ENCODE assay signal across 15 cellular contexts in genomic region chr2:152500336-152500735, GRCh38.
A peak's percentile ranks its signal among the peaks of the same experiment; 100 is the strongest.
DNase-seq lines count a peak whose midpoint lies in the region; ATAC-seq, FAIRE-seq and TF ChIP-seq lines count a peak whose summit lies in the region.
"Had no signal": no experiment of that assay in that cellular context is flagged by ENCODE, and none has a peak within 500 bp of the region (broad histone marks: within the 10 kb centered on the region; RNA-seq: fewer than 3 reads in every experiment).

No MANE protein-coding gene starts in this region.

- H3K36me3 ChIP-seq in Panc1 (ENCODE audit: control insufficient read depth, insufficient read depth, low read length) = no peaks in the 10 kb centered on the region
- H3K36me3 ChIP-seq in sigmoid colon = no peaks in the 10 kb centered on the region

- CTCF ChIA-PET in A549 (lab: Yijun Ruan, JAX) (no interaction called here), Panc1 (lab: Charles Lee) (no interaction called here)

- H3K4me3 Mint-ChIP-seq in activated naive CD8-positive, alpha-beta T cell treated with anti-CD3 and anti-CD28 coated beads, Interleukin-2, amount 50 U/mL, for 24 hours = no peak overlapping the region
- H3K4me3 Mint-ChIP-seq: activated T-helper 17 cell treated with anti-CD3 and anti-CD28 coated beads, Interleukin-2, amount 50 U/mL, for 72 hours had no signal

- TF ChIP-seq POLR2A in A549 (IDR thresholded peaks at IDR 0.05; ENCODE audit: low read length) (no peak), sigmoid colon (IDR thresholded peaks at IDR 0.05) (no peak)

- H3K27me3 Mint-ChIP-seq in activated naive CD8-positive, alpha-beta T cell treated with anti-CD3 and anti-CD28 coated beads, Interleukin-2, amount 50 U/mL, for 24 hours = peaks cover 7% of the 10 kb centered on the region

- intact Hi-C loops in Panc1 (cut with micrococcal nuclease; ENCODE audit: unreplicated experiment) = no loop called here
- intact Hi-C loops in sigmoid colon (cut with DNase I) = no loop called here

- WGBS in A549 (ENCODE audit: missing lambda C conversion rate) = 90% methylated on average over 12 of the region's 12 CpGs
- WGBS in sigmoid colon, 2 donors = 86 to 91% methylated on average over 12 of the region's 12 CpGs

- no peaks in the 10 kb centered on the region for H3K4me1 Mint-ChIP-seq in activated naive CD8-positive, alpha-beta T cell treated with anti-CD3 and anti-CD28 coated beads, Interleukin-2, amount 50 U/mL, for 24 hours
- H3K4me1 Mint-ChIP-seq: activated T-helper 17 cell treated with anti-CD3 and anti-CD28 coated beads, Interleukin-2, amount 50 U/mL, for 72 hours had no signal

- DNase-seq in A549 (ENCODE audit: low read depth in 1 of 2, low spot score in 1 of 2) = no peak
- no peak for DNase-seq in Panc1 (ENCODE audit: low read depth, low spot score)
- DNase-seq in fibroblast of the aortic adventitia (ENCODE audit: low read depth) = no peak
- no peak for DNase-seq in sigmoid colon
- no peak for DNase-seq in NCI-H1436 (lab: John Stamatoyannopoulos, UW)
- no peak for DNase-seq in activated naive CD8-positive, alpha-beta T cell treated with anti-CD3 and anti-CD28 coated beads, Interleukin-2, amount 50 U/mL, for 24 hours
- no peak for DNase-seq in kidney tubule cell (ENCODE audit: low spot score)
- no peak for DNase-seq in cortex of kidney (lab: John Stamatoyannopoulos, UW)
- DNase-seq: activated CD4-positive, alpha-beta T cell treated with anti-CD3 and anti-CD28 coated beads, Interleukin-2, amount 50 U/mL, for 1 hour; NCI-H1417 treated with DMSO at 0.1 percent for 48 hours; NCI-H526 treated with DMSO at 0.1 percent for 48 hours; retina; T-helper 9 cell had no signal

- H3K36me3 Mint-ChIP-seq in activated naive CD8-positive, alpha-beta T cell treated with anti-CD3 and anti-CD28 coated beads, Interleukin-2, amount 50 U/mL, for 24 hours (ENCODE audit: low read depth) = no peaks in the 10 kb centered on the region

- H3K4me2 ChIP-seq in A549 = 0 out of 3 replicates have a peak overlapping the region, but pooled peaks have one; percentile 31
- H3K4me2 ChIP-seq: KMS-11 had no signal

- H3K27ac Mint-ChIP-seq in activated naive CD8-positive, alpha-beta T cell treated with anti-CD3 and anti-CD28 coated beads, Interleukin-2, amount 50 U/mL, for 24 hours = no peak overlapping the region
- H3K27ac Mint-ChIP-seq: activated T-helper 17 cell treated with anti-CD3 and anti-CD28 coated beads, Interleukin-2, amount 50 U/mL, for 72 hours had no signal

- no peaks in the 10 kb centered on the region for H3K9me3 Mint-ChIP-seq in activated naive CD8-positive, alpha-beta T cell treated with anti-CD3 and anti-CD28 coated beads, Interleukin-2, amount 50 U/mL, for 24 hours
- H3K9me3 Mint-ChIP-seq: activated T-helper 17 cell treated with anti-CD3 and anti-CD28 coated beads, Interleukin-2, amount 50 U/mL, for 72 hours had no signal

- no peak for TF ChIP-seq RAD21 in A549 (conservative IDR thresholded peaks at IDR 0.05 in 1 of 2, IDR thresholded peaks at IDR 0.05 in 1 of 2)

- POLR2A ChIA-PET in A549 (lab: Yijun Ruan, JAX) (no interaction called here), Panc1 (lab: Charles Lee) (no interaction called here)

- TF ChIP-seq CTCF in A549 (IDR thresholded peaks at IDR 0.05) (no peak), Panc1 (IDR thresholded peaks at IDR 0.05) (peak; percentile 16), fibroblast of the aortic adventitia (IDR thresholded peaks at IDR 0.05; ENCODE audit: insufficient read depth, low read length) (peak; percentile 18), sigmoid colon (IDR thresholded peaks at IDR 0.05) (no peak)

- in situ Hi-C loops in Panc1 (cut with HindIII; ENCODE audit: low pct_unique_long_range_greater_than_20kb, low sequenced_read_pairs) = no loop called here

- no peak for TF ChIP-seq EP300 in A549 (IDR thresholded peaks at IDR 0.05)
- no peak for TF ChIP-seq EP300 in sigmoid colon (IDR thresholded peaks at IDR 0.05)

- H3K4me1 ChIP-seq in A549 (peaks cover 64% of the 10 kb centered on the region), Panc1 (ENCODE audit: control insufficient read depth, insufficient read depth, low read length) (peaks cover 63% of the 10 kb centered on the region), sigmoid colon (peaks cover 0 to 35% (median 22%) of the 10 kb centered on the region in 4 donors)

- no TSS peak for BruUV-seq in Panc1 (replicated peaks; lab: Mats Ljungman, UMichigan)

- H3K4me3 ChIP-seq in A549 (no peak overlapping the region), Panc1 (ENCODE audit: low read depth in 2 of 2, low read length in 2 of 2) (no peak overlapping the region), fibroblast of the aortic adventitia (ENCODE audit: low read depth, low read length) (no peak overlapping the region), sigmoid colon (no peak overlapping the region)

- ATAC-seq in A549 (no peak), Panc1 (no peak)
- no peak for ATAC-seq in activated naive CD8-positive, alpha-beta T cell treated with anti-CD3 and anti-CD28 coated beads, Interleukin-2, amount 50 U/mL, for 24 hours
- ATAC-seq: activated T-helper 17 cell treated with anti-CD3 and anti-CD28 coated beads, Interleukin-2, amount 50 U/mL, for 72 hours had no signal

- FAIRE-seq in A549 (lab: Jason Lieb, UNC) = no peak

- H3K27me3 ChIP-seq in Panc1 (ENCODE audit: control insufficient read depth, insufficient read depth, low read length) (no peaks in the 10 kb centered on the region), sigmoid colon (no peaks in the 10 kb centered on the region)

- H3K27ac ChIP-seq in A549 (peak overlapping the region; percentile 57 to 92), Panc1 (ENCODE audit: low read length) (peak overlapping the region; percentile 78), sigmoid colon (peak overlapping the region; percentile 36 to 74 (median 60))
- H3K27ac ChIP-seq: KMS-11 had no signal

- H3K9me3 ChIP-seq in A549 (peaks cover 10% of the 10 kb centered on the region; the same call in 1 of the 3 replicates), Panc1 (ENCODE audit: control insufficient read depth, insufficient read depth, low read depth, low read length) (peaks cover 3% of the 10 kb centered on the region; the same call in 1 of the 2 replicates), sigmoid colon (no peaks in the 10 kb centered on the region)

TF ChIP-seq in A549, 52 proteins besides CTCF, POLR2A, EP300 and RAD21:
- TF ChIP-seq ELK1 (IDR thresholded peaks at IDR 0.05; ENCODE audit: low read depth, low read length) = no peak
- no peak for TF ChIP-seq MAFK (IDR thresholded peaks at IDR 0.05; ENCODE audit: partially characterized antibody)
- TF ChIP-seq RNF2 (IDR thresholded peaks at IDR 0.05; ENCODE audit: borderline replicate concordance, low read depth) = no peak

Comparison
In these comparisons a context has a peak if more than half of its experiments do, and no peak if none do; other contexts are left out.
1. CTCF ChIP-seq: peak in Panc1 (single experiment) and fibroblast of the aortic adventitia (single experiment); none in A549 (single experiment) and sigmoid colon (0 of 4).
2. Peak in every context shown above with its lines, with median percentiles within 50 percentile points of each other: H3K27ac ChIP-seq.